Comparison of ENCODE assay signal across 9 cellular contexts in the genomic region with DNA sequence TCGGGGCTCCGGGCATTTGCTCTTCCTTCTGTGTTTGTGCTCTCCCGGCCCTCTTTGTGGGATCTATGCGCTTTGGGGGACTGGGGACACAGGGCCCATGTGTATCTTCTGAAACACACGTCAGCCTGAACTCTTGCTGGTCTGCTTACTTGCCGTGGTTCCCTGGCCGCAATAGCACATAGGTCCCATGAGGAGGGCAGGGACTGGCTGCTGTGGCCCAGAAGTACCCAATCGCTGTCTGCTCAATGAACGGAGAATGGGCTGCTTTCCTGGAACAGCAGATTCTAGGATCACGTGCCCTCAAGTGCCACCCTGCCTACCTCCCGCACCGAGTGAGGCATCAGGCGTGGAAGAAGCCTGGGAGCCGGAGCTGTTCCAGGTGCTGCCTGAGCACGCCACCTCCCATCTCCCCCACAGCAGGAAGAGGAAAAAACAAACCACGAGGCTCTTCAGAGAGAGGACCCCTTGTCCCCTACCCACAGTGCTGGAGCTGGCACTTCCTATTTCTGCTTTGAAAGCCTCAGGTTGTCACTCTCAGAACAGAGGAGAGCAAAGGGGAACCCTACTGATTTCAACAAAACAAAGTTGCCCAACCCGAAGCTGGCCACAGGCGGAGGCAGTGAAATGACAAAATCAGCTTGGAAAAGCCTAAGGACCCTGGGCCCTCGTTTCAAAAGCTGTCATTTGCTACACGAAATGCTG. TPM values are rescaled to one million over a fixed set of nuclear protein-coding genes. Genes with fewer than 3 reads are reported as not detected.
DNase-seq lines count a peak whose midpoint lies in the region; ATAC-seq, FAIRE-seq and TF ChIP-seq lines count a peak whose summit lies in the region.
"Had no signal": no experiment of that assay in that cellular context is flagged by ENCODE, and none has a peak within 500 bp of the region (broad histone marks: within the 10 kb centered on the region; RNA-seq: fewer than 3 reads in every experiment).

No MANE protein-coding gene starts in this region.

- intact Hi-C loops in heart right ventricle (cut with DNase I) = no loop called here
- intact Hi-C loops in Right ventricle myocardium superior (cut with DNase I) = no loop called here
- intact Hi-C loops in HepG2 (cut with micrococcal nuclease; ENCODE audit: unreplicated experiment) = no loop called here
- intact Hi-C loops in transverse colon (cut with DNase I; ENCODE audit: low total_unique reads) = no loop called here

- peaks cover 0 to 55% (median 15%) of the 10 kb centered on the region in 9 donors for H3K4me1 ChIP-seq in heart right ventricle
- H3K4me1 ChIP-seq in HepG2 (ENCODE audit: insufficient read depth, low read length) = peaks cover 66% of the 10 kb centered on the region
- peaks cover 0 to 14% (median 4%) of the 10 kb centered on the region in 4 donors for H3K4me1 ChIP-seq in transverse colon
- H3K4me1 ChIP-seq in small intestine (ENCODE audit: control insufficient read depth in 2 of 2, insufficient read depth in 1 of 2, low read depth in 1 of 2, low read length in 1 of 2) = no peaks in the 10 kb centered on the region

- H2AFZ ChIP-seq in HepG2 (ENCODE audit: low read length) = no peak overlapping the region

- peak in 1 of 2 experiments; percentile 42; a peak in 1 of 4 replicates for TF ChIP-seq POLR2A in HepG2 (IDR thresholded peaks at IDR 0.05; ENCODE audit: insufficient read depth in 1 of 2, low read depth in 2 of 2, low read length in 2 of 2)
- TF ChIP-seq POLR2A in transverse colon (IDR thresholded peaks at IDR 0.05) = no peak

- TF ChIP-seq EP300 in HepG2 (IDR thresholded peaks at IDR 0.05; ENCODE audit: low read depth in 2 of 2, low read length in 2 of 2) (no peak), HepG2 (CRISPR knock-in tag; IDR thresholded peaks at IDR 0.05; ENCODE audit: borderline replicate concordance) (no peak), transverse colon (IDR thresholded peaks at IDR 0.05; ENCODE audit: low read depth) (no peak)

- peak overlapping the region; percentile 86 for H3K9ac ChIP-seq in HepG2 (ENCODE audit: insufficient read depth, low read depth, low read length)

- H3K36me3 ChIP-seq in heart right ventricle (peaks cover 0 to 17% (median 0%) of the 10 kb centered on the region in 9 donors), HepG2 (replicated peaks in 1 of 2; ENCODE audit: control insufficient read depth in 1 of 2, insufficient read depth in 2 of 2, low read length in 2 of 2) (0 out of 5 replicates have a peak, but pooled peaks cover 0 to 5% of the 10 kb centered on the region in 2 experiments), transverse colon (no peaks in the 10 kb centered on the region), small intestine (ENCODE audit: control insufficient read depth in 2 of 2, insufficient read depth in 2 of 2, low read length in 2 of 2) (no peaks in the 10 kb centered on the region)

- TF ChIP-seq CTCF in heart right ventricle (IDR thresholded peaks at IDR 0.05) = no peak
- no peak for TF ChIP-seq CTCF in HepG2 (CRISPR knock-in tag; IDR thresholded peaks at IDR 0.05)
- TF ChIP-seq CTCF in transverse colon (IDR thresholded peaks at IDR 0.05) = no peak

- H3K4me3 ChIP-seq in heart right ventricle = peak overlapping the region in 1 of 10 donors; percentile 28
- peak overlapping the region; percentile 54 to 78 (median 65) for H3K4me3 ChIP-seq in HepG2 (replicated peaks in 1 of 3; ENCODE audit: insufficient read depth in 1 of 3, low read depth in 2 of 3, low read length in 3 of 3)
- H3K4me3 ChIP-seq in transverse colon = no peak overlapping the region
- no peak overlapping the region for H3K4me3 ChIP-seq in small intestine (ENCODE audit: low read depth in 1 of 2, low read length in 2 of 2)

- in situ Hi-C loops in HepG2 (cut with HindIII; ENCODE audit: extremely low pct_ligation_motif_present, low pct_unique_long_range_greater_than_20kb) = loop anchor here (25.0 kb wide), 1 partner anchor 131 kb away; a partner anchor contains a TSS
- in situ Hi-C loops in transverse colon (cut with MboI; ENCODE audit: low pct_ligation_motif_present in 1 of 4, low pct_unique_long_range_greater_than_20kb in 1 of 4, low sequenced_read_pairs in 3 of 4) = loop anchor here in 3 of 4 donors (25.0 kb wide), 3 partner anchors 131 to 1581 kb away; a partner anchor contains a TSS

- POLR2A ChIA-PET in HepG2 (lab: Yijun Ruan, JAX) = interaction anchor here (0.6 to 4.0 kb wide), 10 partner anchors 10 to 173 kb away, joined by 3 to 38 read pairs (median 16); a partner anchor contains a TSS

- peaks cover 12% of the 10 kb centered on the region for H4K20me1 ChIP-seq in HepG2 (ENCODE audit: insufficient read depth, low read length)

- H3K27me3 ChIP-seq in heart right ventricle (no peaks in the 10 kb centered on the region), HepG2 (ENCODE audit: control insufficient read depth in 1 of 2, insufficient read depth in 2 of 2, low read length in 2 of 2) (no peaks in the 10 kb centered on the region; a peak in 1 of 5 replicates), transverse colon (no peaks in the 10 kb centered on the region), small intestine (ENCODE audit: control insufficient read depth in 2 of 2, insufficient read depth in 2 of 2, low read length in 2 of 2) (no peaks in the 10 kb centered on the region)

- DNase-seq in heart right ventricle (no peak), Right ventricle myocardium superior (no peak), HepG2 (ENCODE audit: low spot score) (peak; percentile 42), transverse colon (no peak), small intestine (no peak)
- peak; percentile 57 for DNase-seq in activated CD8-positive, alpha-beta memory T cell treated with anti-CD3 and anti-CD28 coated beads, Interleukin-2, amount 50 U/mL, for 48 hours

- no peak for ATAC-seq in heart right ventricle
- no peak for ATAC-seq in Right ventricle myocardium superior (ENCODE audit: poor library complexity)
- ATAC-seq in HepG2 = no peak
- ATAC-seq in HG02642 (IDR thresholded peaks at IDR 0.05; ENCODE audit: poor library complexity, unreplicated experiment) = no peak
- ATAC-seq in GM18868 (IDR thresholded peaks at IDR 0.05; ENCODE audit: unreplicated experiment) = no peak

- CTCF ChIA-PET in HepG2 (lab: Yijun Ruan, JAX; ENCODE audit: low intra/inter-chr PET ratio, low total read pairs) = no interaction called here

- peak overlapping the region; percentile 93 for H3K4me2 ChIP-seq in HepG2 (ENCODE audit: low read depth, low read length)

- peak overlapping the region in 8 of 10 donors; percentile 22 to 90 (median 70) for H3K27ac ChIP-seq in heart right ventricle
- peak overlapping the region; percentile 100 for H3K27ac ChIP-seq in HepG2 (ENCODE audit: extremely low read length, insufficient read depth, low read length)
- peak overlapping the region; percentile 39 to 69 (median 64) for H3K27ac ChIP-seq in transverse colon
- H3K27ac ChIP-seq in small intestine (ENCODE audit: low read depth in 1 of 2, low read length in 1 of 2) = peak overlapping the region in 1 of 2 donors; percentile 52

- 76 to 95% methylated on average over 16 to 20 of the region's 20 CpGs for WGBS in heart right ventricle, 2 donors
- WGBS in HepG2 (ENCODE audit: low lambda C conversion rate) = no CpG with 5 or more reads among the region's 20 CpGs
- 68 to 100% methylated on average over 2 to 20 of the region's 20 CpGs for WGBS in transverse colon (ENCODE audit: low coverage in 1 of 2), 2 donors
- 72 to 78% (median 76%) methylated on average over 17 to 20 of the region's 20 CpGs for WGBS in small intestine, 3 donors

- FAIRE-seq in HepG2 (lab: Jason Lieb, UNC) (peak; percentile 85), small intestine (lab: Jason Lieb, UNC) (no peak)

- peaks cover 35% of the 10 kb centered on the region for H3K79me2 ChIP-seq in HepG2 (ENCODE audit: insufficient read depth, low read length)

- no TSS peak for BruUV-seq in HepG2 (replicated peaks; lab: Mats Ljungman, UMichigan)

- no peak for TF ChIP-seq RAD21 in HepG2 (CRISPR knock-in tag; IDR thresholded peaks at IDR 0.05)

- H3K9me3 ChIP-seq in heart right ventricle (peaks cover 0 to 9% (median 0%) of the 10 kb centered on the region in 11 donors), HepG2 (ENCODE audit: low read length) (no peaks in the 10 kb centered on the region), transverse colon (no peaks in the 10 kb centered on the region), small intestine (ENCODE audit: control insufficient read depth, low read depth) (no peaks in the 10 kb centered on the region)

RNA-seq across cellular contexts. Expression of a gene that starts 3.8 kb away (rescaled TPM):
- total RNA-seq in heart right ventricle (10 to 100 TPM in 4 of 10 donors, 1 to 10 TPM in 6; 5.0 to 20.9 (median 8.5) TPM), Right ventricle myocardium superior (9.3 TPM), HepG2 (2016; rRNA removed; fragmentation: Illumina TruSeq; extraction: Trizol) (28.8 and 44.6 TPM in 2 replicates), transverse colon (10 to 100 TPM in 3 of 4 donors, 1 to 10 TPM in 1; 7.4 to 24.4 (median 19.3) TPM)
- polyA plus RNA-seq in heart right ventricle (10 to 100 TPM; 10.3 to 19.2 TPM), HepG2 (2011; rRNA removed) (18.8 and 19.5 TPM in 2 replicates), small intestine (10 to 100 TPM; 10.5 to 23.4 (median 11.1) TPM)
- total RNA-seq in HepG2 (2016; cell fraction: cytosol; rRNA removed; fragmentation: Illumina TruSeq; extraction: Trizol; ENCODE audit: low read depth) = 31.2 and 32.2 TPM in 2 replicates
- 31.8 and 35.7 TPM in 2 replicates for total RNA-seq in HepG2 (2016; cell fraction: insoluble cytoplasmic fraction; rRNA removed; fragmentation: Illumina TruSeq; extraction: Trizol)
- total RNA-seq in HepG2 (2016; cell fraction: membrane; rRNA removed; fragmentation: Illumina TruSeq; extraction: Trizol) = 17.4 and 19.0 TPM in 2 replicates
- total RNA-seq in HepG2 (2016; cell fraction: nucleus; rRNA removed; fragmentation: Illumina TruSeq; extraction: Trizol) = 29.9 and 30.0 TPM in 2 replicates
- 10.6 and 13.2 TPM in 2 replicates for polyA plus RNA-seq in HepG2 (2011; cell fraction: cytosol; rRNA removed)
- 56.3 and 68.9 TPM in 2 replicates for polyA plus RNA-seq in HepG2 (2011; cell fraction: nucleus; rRNA removed)
- 42.2 and 78.7 TPM in 2 replicates for polyA plus RNA-seq in HepG2 (2012)
- 20.7 and 21.1 TPM in 2 replicates for polyA plus RNA-seq in HepG2 (2016; cell fraction: cytosol; fragmentation: Illumina TruSeq; extraction: Trizol; ENCODE audit: low read depth)
- polyA plus RNA-seq in HepG2 (2016; cell fraction: insoluble cytoplasmic fraction; fragmentation: Illumina TruSeq; extraction: Trizol; ENCODE audit: low read depth) = 81.5 and 118 TPM in 2 replicates
- 27.9 and 29.6 TPM in 2 replicates for polyA plus RNA-seq in HepG2 (2016; cell fraction: membrane; fragmentation: Illumina TruSeq; extraction: Trizol; ENCODE audit: low read depth)
- 75.8 and 80.5 TPM in 2 replicates for polyA plus RNA-seq in HepG2 (2016; cell fraction: nucleus; fragmentation: Illumina TruSeq; extraction: Trizol; ENCODE audit: insufficient read depth, low read depth)
- 44.6 and 150 TPM in 2 replicates for polyA minus RNA-seq in HepG2 (2011; rRNA and poly(A)+ RNA removed; ENCODE audit: low replicate concordance)
- polyA minus RNA-seq in HepG2 (2011; cell fraction: cytosol; rRNA and poly(A)+ RNA removed) = 19.2 and 20.1 TPM in 2 replicates
- 21.4 and 32.2 TPM in 2 replicates for polyA minus RNA-seq in HepG2 (2011; cell fraction: nucleus; rRNA and poly(A)+ RNA removed)

RNA-seq across cellular contexts. Expression of a gene that starts 4.5 kb away (rescaled TPM):
- 10 to 100 TPM; 11.6 to 21.7 (median 15.1) TPM for total RNA-seq in heart right ventricle
- polyA plus RNA-seq in heart right ventricle = 10 to 100 TPM; 14.6 to 27.0 TPM
- 15.6 TPM for total RNA-seq in Right ventricle myocardium superior
- 26.5 and 30.6 TPM in 2 replicates for total RNA-seq in HepG2 (2016; rRNA removed; fragmentation: Illumina TruSeq; extraction: Trizol)
- 5.0 and 5.2 TPM in 2 replicates for total RNA-seq in HepG2 (2016; cell fraction: cytosol; rRNA removed; fragmentation: Illumina TruSeq; extraction: Trizol; ENCODE audit: low read depth)
- total RNA-seq in HepG2 (2016; cell fraction: insoluble cytoplasmic fraction; rRNA removed; fragmentation: Illumina TruSeq; extraction: Trizol) = 23.9 and 32.1 TPM in 2 replicates
- 8.3 and 8.6 TPM in 2 replicates for total RNA-seq in HepG2 (2016; cell fraction: membrane; rRNA removed; fragmentation: Illumina TruSeq; extraction: Trizol)
- total RNA-seq in HepG2 (2016; cell fraction: nucleus; rRNA removed; fragmentation: Illumina TruSeq; extraction: Trizol) = 26.2 and 29.8 TPM in 2 replicates
- 44.3 and 57.9 TPM in 2 replicates for polyA plus RNA-seq in HepG2 (2011; rRNA removed)
- 37.0 and 45.4 TPM in 2 replicates for polyA plus RNA-seq in HepG2 (2011; cell fraction: cytosol; rRNA removed)
- polyA plus RNA-seq in HepG2 (2011; cell fraction: nucleus; rRNA removed) = 220 and 234 TPM in 2 replicates
- 20.6 and 37.0 TPM in 2 replicates for polyA plus RNA-seq in HepG2 (2012)
- 3.9 TPM in 2 replicates for polyA plus RNA-seq in HepG2 (2016; cell fraction: cytosol; fragmentation: Illumina TruSeq; extraction: Trizol; ENCODE audit: low read depth)
- 24.9 and 29.4 TPM in 2 replicates for polyA plus RNA-seq in HepG2 (2016; cell fraction: insoluble cytoplasmic fraction; fragmentation: Illumina TruSeq; extraction: Trizol; ENCODE audit: low read depth)
- polyA plus RNA-seq in HepG2 (2016; cell fraction: membrane; fragmentation: Illumina TruSeq; extraction: Trizol; ENCODE audit: low read depth) = 6.6 and 6.7 TPM in 2 replicates
- 63.5 and 67.1 TPM in 2 replicates for polyA plus RNA-seq in HepG2 (2016; cell fraction: nucleus; fragmentation: Illumina TruSeq; extraction: Trizol; ENCODE audit: insufficient read depth, low read depth)
- 19.1 and 42.7 TPM in 2 replicates for polyA minus RNA-seq in HepG2 (2011; rRNA and poly(A)+ RNA removed; ENCODE audit: low replicate concordance)
- polyA minus RNA-seq in HepG2 (2011; cell fraction: cytosol; rRNA and poly(A)+ RNA removed) = 17.9 and 20.8 TPM in 2 replicates
- 36.8 and 37.0 TPM in 2 replicates for polyA minus RNA-seq in HepG2 (2011; cell fraction: nucleus; rRNA and poly(A)+ RNA removed)
- 10 to 100 TPM; 12.2 to 61.1 (median 25.1) TPM for total RNA-seq in transverse colon
- 10 to 100 TPM; 21.1 to 34.9 (median 34.2) TPM for polyA plus RNA-seq in small intestine

RNA-seq across cellular contexts. Expression of a gene that starts 26.8 kb away (rescaled TPM):
- total RNA-seq in heart right ventricle = 10 to 100 TPM; 36.5 to 73.9 (median 48.4) TPM
- 10 to 100 TPM; 69.1 to 76.6 TPM for polyA plus RNA-seq in heart right ventricle
- total RNA-seq in Right ventricle myocardium superior = 51.3 TPM
- 6.7 and 11.2 TPM in 2 replicates for total RNA-seq in HepG2 (2016; rRNA removed; fragmentation: Illumina TruSeq; extraction: Trizol)
- total RNA-seq in HepG2 (2016; cell fraction: cytosol; rRNA removed; fragmentation: Illumina TruSeq; extraction: Trizol; ENCODE audit: low read depth) = 6.0 and 6.7 TPM in 2 replicates
- 6.9 and 11.7 TPM in 2 replicates for total RNA-seq in HepG2 (2016; cell fraction: insoluble cytoplasmic fraction; rRNA removed; fragmentation: Illumina TruSeq; extraction: Trizol)
- total RNA-seq in HepG2 (2016; cell fraction: membrane; rRNA removed; fragmentation: Illumina TruSeq; extraction: Trizol) = 11.4 and 13.2 TPM in 2 replicates
- 8.6 and 11.3 TPM in 2 replicates for total RNA-seq in HepG2 (2016; cell fraction: nucleus; rRNA removed; fragmentation: Illumina TruSeq; extraction: Trizol)
- polyA plus RNA-seq in HepG2 (2011; rRNA removed) = 22.7 and 26.0 TPM in 2 replicates
- 20.0 and 31.3 TPM in 2 replicates for polyA plus RNA-seq in HepG2 (2011; cell fraction: cytosol; rRNA removed)
- polyA plus RNA-seq in HepG2 (2011; cell fraction: nucleus; rRNA removed) = 76.1 and 87.3 TPM in 2 replicates
- polyA plus RNA-seq in HepG2 (2012) = 11.8 and 16.0 TPM in 2 replicates
- polyA plus RNA-seq in HepG2 (2016; cell fraction: cytosol; fragmentation: Illumina TruSeq; extraction: Trizol; ENCODE audit: low read depth) = 9.5 and 10.6 TPM in 2 replicates
- polyA plus RNA-seq in HepG2 (2016; cell fraction: insoluble cytoplasmic fraction; fragmentation: Illumina TruSeq; extraction: Trizol; ENCODE audit: low read depth) = 6.1 and 11.2 TPM in 2 replicates
- 11.5 and 11.8 TPM in 2 replicates for polyA plus RNA-seq in HepG2 (2016; cell fraction: membrane; fragmentation: Illumina TruSeq; extraction: Trizol; ENCODE audit: low read depth)
- 22.0 and 23.9 TPM in 2 replicates for polyA plus RNA-seq in HepG2 (2016; cell fraction: nucleus; fragmentation: Illumina TruSeq; extraction: Trizol; ENCODE audit: insufficient read depth, low read depth)
- polyA minus RNA-seq in HepG2 (2011; rRNA and poly(A)+ RNA removed; ENCODE audit: low replicate concordance) = 22.5 and 32.8 TPM in 2 replicates
- polyA minus RNA-seq in HepG2 (2011; cell fraction: cytosol; rRNA and poly(A)+ RNA removed) = 9.7 and 11.3 TPM in 2 replicates
- 5.7 and 7.8 TPM in 2 replicates for polyA minus RNA-seq in HepG2 (2011; cell fraction: nucleus; rRNA and poly(A)+ RNA removed)
- total RNA-seq in transverse colon = 100 to 1,000 TPM in 1 of 4 donors, 10 to 100 TPM in 3; 62.7 to 112 (median 72.5) TPM
- 100 to 1,000 TPM in 2 of 3 donors, 10 to 100 TPM in 1; 61.4 to 123 (median 119) TPM for polyA plus RNA-seq in small intestine

RNA-seq across cellular contexts. Expression of a gene that starts 42.1 kb away (rescaled TPM):
- not detected for total RNA-seq in heart right ventricle
- polyA plus RNA-seq in heart right ventricle = not detected
- not detected for total RNA-seq in Right ventricle myocardium superior
- total RNA-seq in HepG2 (2016; rRNA removed; fragmentation: Illumina TruSeq; extraction: Trizol) = not detected in 2 replicates
- total RNA-seq in HepG2 (2016; cell fraction: cytosol; rRNA removed; fragmentation: Illumina TruSeq; extraction: Trizol; ENCODE audit: low read depth) = not detected in 2 replicates
- not detected in 2 replicates for total RNA-seq in HepG2 (2016; cell fraction: insoluble cytoplasmic fraction; rRNA removed; fragmentation: Illumina TruSeq; extraction: Trizol)
- not detected in 2 replicates for total RNA-seq in HepG2 (2016; cell fraction: membrane; rRNA removed; fragmentation: Illumina TruSeq; extraction: Trizol)
- not detected in 2 replicates for total RNA-seq in HepG2 (2016; cell fraction: nucleus; rRNA removed; fragmentation: Illumina TruSeq; extraction: Trizol)
- not detected in 2 replicates for polyA plus RNA-seq in HepG2 (2011; rRNA removed)
- polyA plus RNA-seq in HepG2 (2011; cell fraction: cytosol; rRNA removed) = not detected in 2 replicates
- polyA plus RNA-seq in HepG2 (2011; cell fraction: nucleus; rRNA removed) = not detected in 2 replicates
- polyA plus RNA-seq in HepG2 (2012) = not detected in 2 replicates
- not detected in 2 replicates for polyA plus RNA-seq in HepG2 (2016; cell fraction: cytosol; fragmentation: Illumina TruSeq; extraction: Trizol; ENCODE audit: low read depth)
- not detected in 2 replicates for polyA plus RNA-seq in HepG2 (2016; cell fraction: insoluble cytoplasmic fraction; fragmentation: Illumina TruSeq; extraction: Trizol; ENCODE audit: low read depth)
- polyA plus RNA-seq in HepG2 (2016; cell fraction: membrane; fragmentation: Illumina TruSeq; extraction: Trizol; ENCODE audit: low read depth) = not detected in 2 replicates
- polyA plus RNA-seq in HepG2 (2016; cell fraction: nucleus; fragmentation: Illumina TruSeq; extraction: Trizol; ENCODE audit: insufficient read depth, low read depth) = not detected in 2 replicates
- not detected in 2 replicates for polyA minus RNA-seq in HepG2 (2011; rRNA and poly(A)+ RNA removed; ENCODE audit: low replicate concordance)
- polyA minus RNA-seq in HepG2 (2011; cell fraction: cytosol; rRNA and poly(A)+ RNA removed) = not detected in 2 replicates
- polyA minus RNA-seq in HepG2 (2011; cell fraction: nucleus; rRNA and poly(A)+ RNA removed) = not detected in 2 replicates
- not detected for total RNA-seq in transverse colon
- not detected for polyA plus RNA-seq in small intestine
- total RNA-seq: lung microvascular endothelial cell had no signal

RNA-seq across cellular contexts. Expression of a gene that starts 52.4 kb away (rescaled TPM):
- total RNA-seq in heart right ventricle = 10 to 100 TPM in 7 of 10 donors, 1 to 10 TPM in 3; 8.7 to 19.8 (median 11.7) TPM
- 10 to 100 TPM; 11.9 to 38.1 TPM for polyA plus RNA-seq in heart right ventricle
- 11.1 TPM for total RNA-seq in Right ventricle myocardium superior
- 10.1 and 10.8 TPM in 2 replicates for total RNA-seq in HepG2 (2016; rRNA removed; fragmentation: Illumina TruSeq; extraction: Trizol)
- 9.0 and 10.7 TPM in 2 replicates for total RNA-seq in HepG2 (2016; cell fraction: cytosol; rRNA removed; fragmentation: Illumina TruSeq; extraction: Trizol; ENCODE audit: low read depth)
- total RNA-seq in HepG2 (2016; cell fraction: insoluble cytoplasmic fraction; rRNA removed; fragmentation: Illumina TruSeq; extraction: Trizol) = 7.1 and 10.6 TPM in 2 replicates
- total RNA-seq in HepG2 (2016; cell fraction: membrane; rRNA removed; fragmentation: Illumina TruSeq; extraction: Trizol) = 19.7 and 23.5 TPM in 2 replicates
- 5.5 and 5.9 TPM in 2 replicates for total RNA-seq in HepG2 (2016; cell fraction: nucleus; rRNA removed; fragmentation: Illumina TruSeq; extraction: Trizol)
- polyA plus RNA-seq in HepG2 (2011; rRNA removed) = 11.5 and 13.7 TPM in 2 replicates
- polyA plus RNA-seq in HepG2 (2011; cell fraction: cytosol; rRNA removed) = 12.8 and 15.4 TPM in 2 replicates
- polyA plus RNA-seq in HepG2 (2011; cell fraction: nucleus; rRNA removed) = 12.0 and 13.6 TPM in 2 replicates
- polyA plus RNA-seq in HepG2 (2012) = 7.8 and 12.5 TPM in 2 replicates
- polyA plus RNA-seq in HepG2 (2016; cell fraction: cytosol; fragmentation: Illumina TruSeq; extraction: Trizol; ENCODE audit: low read depth) = 16.2 and 21.3 TPM in 2 replicates
- polyA plus RNA-seq in HepG2 (2016; cell fraction: insoluble cytoplasmic fraction; fragmentation: Illumina TruSeq; extraction: Trizol; ENCODE audit: low read depth) = 14.1 and 15.3 TPM in 2 replicates
- polyA plus RNA-seq in HepG2 (2016; cell fraction: membrane; fragmentation: Illumina TruSeq; extraction: Trizol; ENCODE audit: low read depth) = 27.8 and 30.6 TPM in 2 replicates
- polyA plus RNA-seq in HepG2 (2016; cell fraction: nucleus; fragmentation: Illumina TruSeq; extraction: Trizol; ENCODE audit: insufficient read depth, low read depth) = 13.1 TPM in 2 replicates
- 21.1 and 41.7 TPM in 2 replicates for polyA minus RNA-seq in HepG2 (2011; rRNA and poly(A)+ RNA removed; ENCODE audit: low replicate concordance)
- 6.5 and 11.1 TPM in 2 replicates for polyA minus RNA-seq in HepG2 (2011; cell fraction: cytosol; rRNA and poly(A)+ RNA removed)
- 2.3 and 2.5 TPM in 2 replicates for polyA minus RNA-seq in HepG2 (2011; cell fraction: nucleus; rRNA and poly(A)+ RNA removed)
- total RNA-seq in transverse colon = 100 to 1,000 TPM in 1 of 4 donors, 10 to 100 TPM in 3; 26.7 to 117 (median 34.4) TPM
- polyA plus RNA-seq in small intestine = 10 to 100 TPM; 11.6 to 19.1 (median 12.4) TPM

Comparison
In these comparisons a context has a peak if more than half of its experiments do, and no peak if none do; other contexts are left out.
1. DNase-seq: peak in activated CD8-positive, alpha-beta memory T cell treated with anti-CD3 and anti-CD28 coated beads, Interleukin-2, amount 50 U/mL, for 48 hours (single experiment) and HepG2 (single experiment); none in heart right ventricle (0 of 2), Right ventricle myocardium superior (single experiment), transverse colon (single experiment) and small intestine (single experiment).
2. H3K4me3 ChIP-seq: peak in HepG2 (3 of 3); none in transverse colon (0 of 4) and small intestine (0 of 2).